ENCODE assay signal across 24 cellular contexts in genomic region chr5:180105827-180106312, GRCh38. TPM values are rescaled to one million over a fixed set of nuclear protein-coding genes. Genes with fewer than 3 reads are reported as not detected.
DNase-seq lines count a peak whose midpoint lies in the region; ATAC-seq and TF ChIP-seq lines count a peak whose summit lies in the region.
"Had no signal": no experiment of that assay in that cellular context is flagged by ENCODE, and none has a peak within 500 bp of the region (broad histone marks: within the 10 kb centered on the region; RNA-seq: fewer than 3 reads in every experiment).

No MANE protein-coding gene starts in this region.

- H3K27ac ChIP-seq in GM23248 (no peak overlapping the region), brain microvascular endothelial cell (no peak overlapping the region), osteoblast (ENCODE audit: low read depth, low read length) (no peak overlapping the region), PC-9 (no peak overlapping the region)
- H3K27ac ChIP-seq: epithelial cell of prostate, thyroid gland had no signal

- H3K79me2 ChIP-seq in GM23248 (ENCODE audit: insufficient read depth) (no peaks in the 10 kb centered on the region), osteoblast (ENCODE audit: insufficient read depth, low read length) (no peaks in the 10 kb centered on the region), PC-9 (ENCODE audit: low read depth) (no peaks in the 10 kb centered on the region)

- no TSS peak for BruUV-seq in PC-9 (replicated peaks; lab: Mats Ljungman, UMichigan)

- 49 to 51% methylated on average over 5 of the region's 5 CpGs for WGBS in GM23248 (ENCODE audit: low coverage in 1 of 2, low lambda C conversion rate in 2 of 2, missing lambda C conversion rate in 2 of 2), 2 experiments

- H3K4me2 ChIP-seq in GM23248 (ENCODE audit: unreplicated experiment), result no peak overlapping the region
- no peak overlapping the region for H3K4me2 ChIP-seq in osteoblast (ENCODE audit: insufficient read depth, low read length)
- no peak overlapping the region for H3K4me2 ChIP-seq in PC-9
- H3K4me2 ChIP-seq: SK-N-SH had no signal

- CTCF ChIA-PET in PC-9 (lab: Charles Lee), result no interaction called here

- H3F3A ChIP-seq in GM23248 (ENCODE audit: insufficient read depth) (no peaks in the 10 kb centered on the region), PC-9 (ENCODE audit: insufficient read depth, low read depth) (no peaks in the 10 kb centered on the region)

- in situ Hi-C loops in GM23248 (cut with MboI), result no loop called here
- in situ Hi-C loops in brain microvascular endothelial cell (cut with HindIII; ENCODE audit: low pct_ligation_motif_present, low sequenced_read_pairs), result no loop called here

- no peaks in the 10 kb centered on the region for H3K9me2 ChIP-seq in GM23248 (ENCODE audit: insufficient read depth)
- H3K9me2 ChIP-seq in PC-9 (ENCODE audit: insufficient read depth), result no peaks in the 10 kb centered on the region
- H3K9me2 ChIP-seq: SK-N-SH had no signal

- TF ChIP-seq CTCF in brain microvascular endothelial cell (IDR thresholded peaks at IDR 0.05; ENCODE audit: low read depth, low read length, missing control alignments), result no peak
- TF ChIP-seq CTCF in osteoblast (IDR thresholded peaks at IDR 0.05; ENCODE audit: extremely low read depth, low read depth, low read length), result no peak
- no peak for TF ChIP-seq CTCF in PC-9 (conservative IDR thresholded peaks at IDR 0.05)

- H3K9me3 ChIP-seq in GM23248 (ENCODE audit: low read depth) (peaks cover 6% of the 10 kb centered on the region), osteoblast (ENCODE audit: low read depth, low read length) (no peaks in the 10 kb centered on the region), PC-9 (ENCODE audit: insufficient read depth, low read depth) (peaks cover 18% of the 10 kb centered on the region)
- H3K9me3 ChIP-seq: thyroid gland had no signal

- no peak overlapping the region for H2AFZ ChIP-seq in GM23248
- no peak overlapping the region for H2AFZ ChIP-seq in osteoblast (ENCODE audit: low read length)
- H2AFZ ChIP-seq in PC-9, result no peak overlapping the region; the same call in 1 of the 2 replicates

- H3K27me3 ChIP-seq in GM23248 (replicated peaks; ENCODE audit: insufficient read depth) (no peaks in the 10 kb centered on the region), brain microvascular endothelial cell (replicated peaks) (no peaks in the 10 kb centered on the region), osteoblast (ENCODE audit: insufficient read depth, low read length) (no peaks in the 10 kb centered on the region), PC-9 (ENCODE audit: insufficient read depth, low read depth) (peaks cover 24% of the 10 kb centered on the region; the same call in 1 of the 2 replicates)
- H3K27me3 ChIP-seq: thyroid gland had no signal

- no peak overlapping the region for H3K4me3 ChIP-seq in GM23248
- no peak overlapping the region for H3K4me3 ChIP-seq in brain microvascular endothelial cell (ENCODE audit: low read depth, low read length)
- H3K4me3 ChIP-seq in osteoblast (ENCODE audit: insufficient read depth, low read length), result no peak overlapping the region
- H3K4me3 ChIP-seq in PC-9, result no peak overlapping the region
- H3K4me3 ChIP-seq: mucosa of descending colon, thyroid gland had no signal

- no peaks in the 10 kb centered on the region for H4K20me1 ChIP-seq in GM23248 (ENCODE audit: insufficient read depth)
- no peaks in the 10 kb centered on the region for H4K20me1 ChIP-seq in osteoblast (ENCODE audit: insufficient read depth, low read length)
- no peaks in the 10 kb centered on the region for H4K20me1 ChIP-seq in PC-9 (ENCODE audit: insufficient read depth)

- no peak overlapping the region for H3K9ac ChIP-seq in GM23248
- H3K9ac ChIP-seq: SK-N-SH had no signal

- no peaks in the 10 kb centered on the region for H3K36me3 ChIP-seq in GM23248 (ENCODE audit: low read depth)
- no peaks in the 10 kb centered on the region for H3K36me3 ChIP-seq in brain microvascular endothelial cell (replicated peaks)
- no peaks in the 10 kb centered on the region for H3K36me3 ChIP-seq in osteoblast (ENCODE audit: insufficient read depth, low read length)
- no peaks in the 10 kb centered on the region for H3K36me3 ChIP-seq in PC-9 (ENCODE audit: low read depth)
- H3K36me3 ChIP-seq: thyroid gland had no signal

- DNase-seq in GM23248, result peak; percentile 12
- peak; percentile 50 for DNase-seq in NCI-H460 (ENCODE audit: extremely low read depth, low read depth)
- DNase-seq in brain microvascular endothelial cell, result peak; percentile 13
- DNase-seq in osteoblast (ENCODE audit: insufficient read length, low spot score, missing footprints), result peak; percentile 29
- no peak for DNase-seq in left colon
- no peak for DNase-seq in PC-9
- no peak for DNase-seq in COLO829 (ENCODE audit: low spot score)
- DNase-seq: activated B cell treated with CpG ODN at 0.5 μM for 24 hours; activated CD4-positive, alpha-beta T cell treated with anti-CD3 and anti-CD28 coated beads, Interleukin-2, amount 50 U/mL, for 4 hours; cerebellar nuclear complex; DMS 273 treated with DMSO at 0.1 percent for 48 hours; H9; hypothalamus; islet precursor cell; MM.1S; mucosa of descending colon; NCI-H1694; nephron progenitor cell; SK-N-SH; stimulated activated CD4-positive, alpha-beta T cell treated with anti-CD3 and anti-CD28 coated beads, Interleukin-15, amount 100 ng/mL, for 24 hours; T-helper 2 cell; thyroid gland had no signal

- intact Hi-C loops in left colon (cut with DNase I, micrococcal nuclease) (no loop called here), PC-9 (cut with micrococcal nuclease; ENCODE audit: unreplicated experiment) (no loop called here)

- POLR2A ChIA-PET in PC-9 (lab: Charles Lee; ENCODE audit: unreplicated experiment), result no interaction called here

- H3K4me1 ChIP-seq in GM23248 (ENCODE audit: insufficient read depth), result no peaks in the 10 kb centered on the region
- peaks cover 3% of the 10 kb centered on the region for H3K4me1 ChIP-seq in osteoblast (ENCODE audit: insufficient read depth, low read length)
- no peaks in the 10 kb centered on the region for H3K4me1 ChIP-seq in PC-9 (replicated peaks; ENCODE audit: insufficient read depth)
- H3K4me1 ChIP-seq: thyroid gland had no signal

- no peak for ATAC-seq in left colon
- ATAC-seq: mucosa of descending colon, sciatic nerve had no signal

RNA-seq across cellular contexts. Expression of gene RNF130, which starts 34.3 kb away (rescaled TPM):
- 32.9 and 49.8 TPM in 2 replicates for total RNA-seq in GM23248 (2014; rRNA removed; shearing (Covaris generic))
- polyA plus RNA-seq in GM23248 (2016; fragmentation: Nextera tagmentation; extraction: Ambion mirVana), result 27.3 and 30.4 TPM in 2 replicates
- total RNA-seq in NCI-H460 (2014; rRNA removed; shearing (Covaris generic)), result 61.6 and 65.2 TPM in 2 replicates
- polyA plus RNA-seq in NCI-H460 (2014; cell fraction: nucleus; rRNA removed), result 40.7 and 52.5 TPM in 2 replicates
- 25.0 and 28.6 TPM in 2 replicates for total RNA-seq in osteoblast
- 10 to 100 TPM; 39.7 to 52.1 TPM for total RNA-seq in left colon
- total RNA-seq in PC-9 (2021), result 49.6 and 52.9 TPM in 2 replicates

Comparison
In these comparisons a context has a peak if more than half of its experiments do, and no peak if none do; other contexts are left out.
1. DNase-seq: peak in GM23248 (single experiment), NCI-H460 (single experiment), brain microvascular endothelial cell (single experiment) and osteoblast (single experiment); none in left colon (0 of 2), PC-9 (0 of 2) and COLO829 (single experiment).